16 cellular contexts compared by ENCODE assay signal in genomic region chr2:87981182-87981581, GRCh38. TPM values are rescaled to one million over a fixed set of nuclear protein-coding genes. Genes with fewer than 3 reads are reported as not detected.
"Had no signal": no experiment of that assay in that cellular context is flagged by ENCODE, and none has a peak within 500 bp of the region (broad histone marks: within the 10 kb centered on the region; RNA-seq: fewer than 3 reads in every experiment).

No MANE protein-coding gene starts in this region.

RNA-seq across cellular contexts. Expression of gene RNU2-63P, which starts 35.2 kb away (rescaled TPM):
- total RNA-seq: stomach, subcutaneous adipose tissue, suprapubic skin, temporal lobe, testis, thoracic aorta, thyroid gland, tibial nerve, transverse colon, upper lobe of left lung, upper lobe of right lung, ureter, urinary bladder, uterus, vagina had no signal
- polyA plus RNA-seq: stomach, thymus, urinary bladder had no signal
